In the genomic region with DNA sequence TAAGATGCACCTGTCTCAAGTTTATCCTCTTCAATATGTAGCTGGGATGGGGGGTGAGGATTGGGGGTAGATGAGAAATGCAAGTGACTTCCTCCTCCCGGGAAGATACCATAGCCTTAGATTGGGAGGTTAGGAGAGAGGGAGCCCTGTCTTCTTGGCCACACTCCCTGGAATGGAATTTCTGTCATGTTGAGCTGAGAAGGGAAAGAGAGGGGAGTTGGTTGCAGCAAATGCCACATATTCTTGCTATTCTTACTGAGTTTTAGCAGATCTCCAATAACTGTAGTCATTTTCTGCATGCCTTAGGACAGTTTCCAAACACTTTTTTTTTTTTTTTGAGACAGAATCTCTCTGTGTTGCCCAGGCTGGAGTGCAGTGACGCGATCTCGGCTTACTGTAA, we compare ENCODE assay signal across 26 cellular contexts.
"Had no signal": no experiment of that assay in that cellular context is flagged by ENCODE, and none has a peak within 500 bp of the region (broad histone marks: within the 10 kb centered on the region; RNA-seq: fewer than 3 reads in every experiment).

No MANE protein-coding gene starts in this region.

- H3K27me3 Mint-ChIP-seq: activated CD4-positive, alpha-beta T cell treated with anti-CD3 and anti-CD28 coated beads for 36 hours; activated CD8-positive, alpha-beta T cell treated with anti-CD3 and anti-CD28 coated beads for 36 hours; activated naive CD4-positive, alpha-beta T cell treated with anti-CD3 and anti-CD28 coated beads, Interleukin-2, amount 10 ng/mL, durations not matched to agents 7 days and 5 days; activated naive CD8-positive, alpha-beta T cell treated with anti-CD3 and anti-CD28 coated beads, Interleukin-2, amount 10 ng/mL, durations not matched to agents 7 days and 5 days had no signal

- H3K4me1 ChIP-seq: adrenal gland had no signal

- H3K4me3 Mint-ChIP-seq: activated CD4-positive, alpha-beta T cell treated with anti-CD3 and anti-CD28 coated beads for 36 hours; activated CD8-positive, alpha-beta T cell treated with anti-CD3 and anti-CD28 coated beads for 36 hours; activated naive CD4-positive, alpha-beta T cell treated with anti-CD3 and anti-CD28 coated beads, Interleukin-2, amount 10 ng/mL, durations not matched to agents 7 days and 5 days; activated naive CD8-positive, alpha-beta T cell treated with anti-CD3 and anti-CD28 coated beads, Interleukin-2, amount 10 ng/mL, durations not matched to agents 7 days and 5 days; activated T-cell treated with anti-CD3 and anti-CD28 coated beads, Interleukin-2, amount 50 U/mL, for 72 hours had no signal

- H3K27ac Mint-ChIP-seq: activated CD4-positive, alpha-beta T cell treated with anti-CD3 and anti-CD28 coated beads for 36 hours; activated CD8-positive, alpha-beta T cell treated with anti-CD3 and anti-CD28 coated beads for 36 hours; activated naive CD4-positive, alpha-beta T cell treated with anti-CD3 and anti-CD28 coated beads, Interleukin-2, amount 10 ng/mL, durations not matched to agents 7 days and 5 days; activated naive CD8-positive, alpha-beta T cell treated with anti-CD3 and anti-CD28 coated beads, Interleukin-2, amount 10 ng/mL, durations not matched to agents 7 days and 5 days; activated T-cell treated with anti-CD3 and anti-CD28 coated beads, Interleukin-2, amount 50 U/mL, for 72 hours; activated T-helper 2 cell treated with anti-CD3 and anti-CD28 coated beads, Interferon-gamma antibody, Interleukin-2, Interleukin-4, amounts not matched to agents 10 μg/mL and 5 μg/mL and 100 μg/mL, durations not matched to agents 14 hours and 24 hours and 36 hours had no signal

- H3K27ac ChIP-seq: adrenal gland, SK-N-MC, VCaP had no signal

- H3K4me3 ChIP-seq: adrenal gland, K562, SK-N-MC had no signal

- ATAC-seq: activated CD4-positive, alpha-beta T cell treated with anti-CD3 and anti-CD28 coated beads for 36 hours; activated CD8-positive, alpha-beta T cell treated with anti-CD3 and anti-CD28 coated beads for 36 hours; activated T-cell treated with anti-CD3 and anti-CD28 coated beads, Interleukin-2, amount 50 U/mL, for 72 hours; Panc1; Right ventricle myocardium inferior had no signal

- H3K4me1 Mint-ChIP-seq: activated naive CD4-positive, alpha-beta T cell treated with anti-CD3 and anti-CD28 coated beads, Interleukin-2, amount 10 ng/mL, durations not matched to agents 7 days and 5 days had no signal

- H3K36me3 ChIP-seq: adrenal gland had no signal

- FAIRE-seq: K562 had no signal

- H3K9me3 Mint-ChIP-seq: activated naive CD8-positive, alpha-beta T cell treated with anti-CD3 and anti-CD28 coated beads, Interleukin-2, amount 10 ng/mL, durations not matched to agents 7 days and 5 days had no signal

- H3K27me3 ChIP-seq: adrenal gland had no signal

- H3K9me3 ChIP-seq: adrenal gland had no signal

- DNase-seq: activated CD4-positive, alpha-beta T cell treated with anti-CD3 and anti-CD28 coated beads for 36 hours; activated CD4-positive, alpha-beta T cell treated with anti-CD3 and anti-CD28 coated beads, Interleukin-2, amount 50 U/mL, for 1 hour; activated CD8-positive, alpha-beta memory T cell treated with anti-CD3 and anti-CD28 coated beads, Interleukin-2, amount 50 U/mL, for 4 hours; activated CD8-positive, alpha-beta T cell treated with anti-CD3 and anti-CD28 coated beads for 36 hours; activated gamma-delta T cell treated with Interleukin-2 at 50 U/mL for 16 hours; activated naive CD4-positive, alpha-beta T cell treated with anti-CD3 and anti-CD28 coated beads, Interleukin-2, amount 10 ng/mL, durations not matched to agents 7 days and 5 days; activated naive CD8-positive, alpha-beta T cell treated with anti-CD3 and anti-CD28 coated beads, Interleukin-2, amount 10 ng/mL, durations not matched to agents 7 days and 5 days; activated T-cell treated with anti-CD3 and anti-CD28 coated beads, Interleukin-2, amount 50 U/mL, for 72 hours; adrenal gland; anterior cingulate cortex; NCI-H1048; NCI-H146; NCI-H2029 treated with DMSO at 0.1 percent for 48 hours; NCI-H345; NCI-H510A; NCI-H526 treated with DMSO at 0.1 percent for 48 hours; NK-92 treated with Interleukin-12 subunit alpha and Interleukin-12 subunit beta, amount 100 ng/mL, for 24 hours; OCI-M1; RPMI8226; T-helper 1 cell had no signal
